28 cellular contexts compared by ENCODE assay signal in the genomic region with DNA sequence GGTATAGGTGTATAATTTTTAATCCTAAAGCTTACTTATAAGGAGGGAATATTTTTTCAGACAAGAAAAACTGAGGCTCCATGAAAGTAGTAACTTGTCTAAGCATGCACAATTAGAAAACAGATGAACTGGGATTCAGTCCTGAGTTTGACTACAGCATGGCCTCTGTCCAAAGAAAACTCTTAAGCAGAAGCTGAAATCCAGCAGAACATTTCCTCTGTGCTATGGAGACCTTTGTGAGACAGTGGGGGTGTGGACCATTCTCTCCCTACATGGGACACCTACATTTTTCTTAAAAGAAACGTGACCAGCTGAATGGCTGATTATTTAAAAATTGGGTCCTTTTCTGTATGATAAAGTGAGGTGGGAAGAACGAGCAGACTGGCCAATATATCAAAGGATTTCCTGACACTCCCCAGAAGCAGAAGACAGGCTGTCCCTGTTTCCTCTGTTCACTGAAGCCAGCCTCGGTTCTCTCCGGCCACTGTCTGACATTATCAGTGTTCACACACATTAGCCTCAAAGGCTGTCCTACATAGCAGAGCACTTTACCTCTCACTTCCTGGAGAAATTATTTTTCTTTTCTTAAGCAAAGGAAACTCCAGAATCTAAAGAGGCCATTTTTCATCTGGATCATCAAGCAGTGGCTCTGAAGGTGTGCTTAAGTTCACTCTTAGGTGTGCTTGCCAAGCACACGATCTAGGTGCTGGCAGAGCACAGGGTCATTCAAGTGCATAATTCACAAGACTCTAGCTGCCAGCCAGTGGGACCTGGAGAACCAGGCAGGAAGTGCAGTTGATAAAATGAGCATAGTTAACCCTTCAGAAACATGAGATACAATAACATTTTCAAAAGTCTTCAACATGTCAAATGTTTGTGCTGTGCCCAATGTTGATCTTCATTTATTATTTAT. TPM values are rescaled to one million over a fixed set of nuclear protein-coding genes. Genes with fewer than 3 reads are reported as not detected.
DNase-seq lines count a peak whose midpoint lies in the region; ATAC-seq, FAIRE-seq and TF ChIP-seq lines count a peak whose summit lies in the region.
"Had no signal": no experiment of that assay in that cellular context is flagged by ENCODE, and none has a peak within 500 bp of the region (broad histone marks: within the 10 kb centered on the region; RNA-seq: fewer than 3 reads in every experiment).

No MANE protein-coding gene starts in this region.

- no peak for TF ChIP-seq EP300 in HepG2 (IDR thresholded peaks at IDR 0.05; ENCODE audit: low read depth in 2 of 2, low read length in 2 of 2)
- TF ChIP-seq EP300 in HepG2 (CRISPR knock-in tag; IDR thresholded peaks at IDR 0.05; ENCODE audit: borderline replicate concordance) = no peak

- TF ChIP-seq RAD21 in HepG2 (CRISPR knock-in tag; IDR thresholded peaks at IDR 0.05) = no peak

- TF ChIP-seq CTCF in right lobe of liver (IDR thresholded peaks at IDR 0.05) (no peak), HepG2 (CRISPR knock-in tag; IDR thresholded peaks at IDR 0.05) (no peak), left lung (IDR thresholded peaks at IDR 0.05) (no peak), upper lobe of right lung (IDR thresholded peaks at IDR 0.05) (no peak)

- H3K4me2 ChIP-seq in HepG2 (ENCODE audit: low read depth, low read length) (no peak overlapping the region), GM23248 (ENCODE audit: unreplicated experiment) (no peak overlapping the region)
- H3K4me2 ChIP-seq: hepatocyte had no signal

- CTCF ChIA-PET in HepG2 (lab: Yijun Ruan, JAX; ENCODE audit: low intra/inter-chr PET ratio, low total read pairs) = no interaction called here

- BruUV-seq in HepG2 (replicated peaks; lab: Mats Ljungman, UMichigan) = no TSS peak

- H3K4me3 ChIP-seq in right lobe of liver = no peak overlapping the region
- no peak overlapping the region for H3K4me3 ChIP-seq in HepG2 (replicated peaks in 1 of 3; ENCODE audit: insufficient read depth in 1 of 3, low read depth in 2 of 3, low read length in 3 of 3)
- H3K4me3 ChIP-seq in left lung = no peak overlapping the region
- no peak overlapping the region for H3K4me3 ChIP-seq in upper lobe of right lung
- no peak overlapping the region for H3K4me3 ChIP-seq in GM23248
- H3K4me3 ChIP-seq: adrenal gland, hepatocyte, upper lobe of left lung had no signal

- H2AFZ ChIP-seq in HepG2 (ENCODE audit: low read length) (no peak overlapping the region), GM23248 (no peak overlapping the region)
- H2AFZ ChIP-seq: hepatocyte had no signal

- no peak overlapping the region for H3K27ac ChIP-seq in right lobe of liver
- no peak overlapping the region for H3K27ac ChIP-seq in HepG2 (ENCODE audit: extremely low read length, insufficient read depth, low read length)
- peak overlapping the region in 1 of 2 donors; percentile 1 for H3K27ac ChIP-seq in left lung
- no peak overlapping the region for H3K27ac ChIP-seq in upper lobe of right lung
- H3K27ac ChIP-seq in GM23248 = no peak overlapping the region
- H3K27ac ChIP-seq: foreskin keratinocyte, hepatocyte, RWPE1, WERI-Rb-1 had no signal

- no peaks in the 10 kb centered on the region for H4K20me1 ChIP-seq in HepG2 (ENCODE audit: insufficient read depth, low read length)
- no peaks in the 10 kb centered on the region for H4K20me1 ChIP-seq in GM23248 (ENCODE audit: insufficient read depth)

- 19% methylated on average over 5 of the region's 5 CpGs for WGBS in right lobe of liver (ENCODE audit: insufficient coverage, low coverage, low lambda C conversion rate, missing lambda C conversion rate)
- WGBS in HepG2 (ENCODE audit: low lambda C conversion rate) = 9% methylated on average over 5 of the region's 5 CpGs
- WGBS in GM23248 (ENCODE audit: low coverage in 1 of 2, low lambda C conversion rate in 2 of 2, missing lambda C conversion rate in 2 of 2), 2 experiments = 27 to 31% methylated on average over 5 of the region's 5 CpGs

- no peaks in the 10 kb centered on the region for H3K9me3 ChIP-seq in right lobe of liver
- no peaks in the 10 kb centered on the region for H3K9me3 ChIP-seq in HepG2 (ENCODE audit: low read length)
- H3K9me3 ChIP-seq in left lung = no peaks in the 10 kb centered on the region
- no peaks in the 10 kb centered on the region for H3K9me3 ChIP-seq in upper lobe of right lung
- no peaks in the 10 kb centered on the region for H3K9me3 ChIP-seq in GM23248 (ENCODE audit: low read depth)
- H3K9me3 ChIP-seq: adrenal gland, BE2C, upper lobe of left lung had no signal

- no peaks in the 10 kb centered on the region for H3K27me3 ChIP-seq in right lobe of liver
- H3K27me3 ChIP-seq in HepG2 (ENCODE audit: control insufficient read depth in 1 of 2, insufficient read depth in 2 of 2, low read length in 2 of 2) = no peaks in the 10 kb centered on the region
- H3K27me3 ChIP-seq in left lung = no peaks in the 10 kb centered on the region
- H3K27me3 ChIP-seq in upper lobe of right lung = no peaks in the 10 kb centered on the region
- H3K27me3 ChIP-seq in GM23248 (replicated peaks; ENCODE audit: insufficient read depth) = no peaks in the 10 kb centered on the region
- H3K27me3 ChIP-seq: adrenal gland, BE2C, foreskin keratinocyte, hepatocyte, upper lobe of left lung had no signal

- H3K9me2 ChIP-seq in GM23248 (ENCODE audit: insufficient read depth) = no peaks in the 10 kb centered on the region

- intact Hi-C loops in right lobe of liver (cut with DNase I) = no loop called here
- intact Hi-C loops in HepG2 (cut with micrococcal nuclease; ENCODE audit: unreplicated experiment) = no loop called here
- intact Hi-C loops in left lung (cut with DNase I) = no loop called here
- intact Hi-C loops in upper lobe of right lung (cut with DNase I) = no loop called here

- TF ChIP-seq POLR2A in right lobe of liver (IDR thresholded peaks at IDR 0.05) (no peak), HepG2 (IDR thresholded peaks at IDR 0.05; ENCODE audit: insufficient read depth in 1 of 2, low read depth in 2 of 2, low read length in 2 of 2) (no peak)

- H3F3A ChIP-seq in GM23248 (ENCODE audit: insufficient read depth) = no peaks in the 10 kb centered on the region

- peak; percentile 44 to 81 (median 51) for ATAC-seq in right lobe of liver
- ATAC-seq in HepG2 = no peak
- peak; percentile 85 for ATAC-seq in left lung
- peak; percentile 64 for ATAC-seq in upper lobe of right lung
- ATAC-seq in GM18909 (IDR thresholded peaks at IDR 0.05; ENCODE audit: poor library complexity, unreplicated experiment) = no peak
- ATAC-seq: foreskin keratinocyte, natural killer cell had no signal

- no peak for FAIRE-seq in HepG2 (lab: Jason Lieb, UNC)
- FAIRE-seq in HTR-8/SVneo (lab: Jason Lieb, UNC) = no peak

- H3K79me2 ChIP-seq in HepG2 (ENCODE audit: insufficient read depth, low read length) (no peaks in the 10 kb centered on the region), GM23248 (ENCODE audit: insufficient read depth) (no peaks in the 10 kb centered on the region)
- H3K79me2 ChIP-seq: hepatocyte had no signal

- DNase-seq in right lobe of liver (no peak), HepG2 (ENCODE audit: low spot score) (no peak), dermis microvascular lymphatic vessel endothelial cell (ENCODE audit: low read depth in 2 of 2) (peak; percentile 1 to 5), left lung (no peak), upper lobe of right lung (no peak), HTR-8/SVneo (ENCODE audit: insufficient read length, low spot score) (no peak), GM23248 (no peak)
- DNase-seq: activated CD4-positive, alpha-beta T cell treated with anti-CD3 and anti-CD28 coated beads for 48 hours; activated naive CD4-positive, alpha-beta T cell treated with Interleukin-2 at 50 U/mL for 16 hours; activated T-cell treated with anti-CD3 and anti-CD28 coated beads, Interleukin-2, amount 50 U/mL, for 48 hours; BE2C; CD8-positive, alpha-beta memory T cell; cortex of kidney; foreskin keratinocyte; GF-D8; H7; natural killer cell; NCI-H1417; NCI-H345; NCI-H774; stimulated activated CD4-positive, alpha-beta T cell treated with anti-CD3 and anti-CD28 coated beads, Interleukin-2, amount 100 ng/mL, for 48 hours; T-helper 2 cell; WERI-Rb-1 had no signal

- in situ Hi-C loops in HepG2 (cut with HindIII; ENCODE audit: extremely low pct_ligation_motif_present, low pct_unique_long_range_greater_than_20kb) = no loop called here
- in situ Hi-C loops in GM23248 (cut with MboI) = no loop called here

- no peaks in the 10 kb centered on the region for H3K4me1 ChIP-seq in right lobe of liver
- no peaks in the 10 kb centered on the region for H3K4me1 ChIP-seq in HepG2 (ENCODE audit: insufficient read depth, low read length)
- no peaks in the 10 kb centered on the region for H3K4me1 ChIP-seq in left lung
- no peaks in the 10 kb centered on the region for H3K4me1 ChIP-seq in upper lobe of right lung
- H3K4me1 ChIP-seq in GM23248 (ENCODE audit: insufficient read depth) = no peaks in the 10 kb centered on the region
- H3K4me1 ChIP-seq: adrenal gland, BE2C, upper lobe of left lung had no signal

- H3K9ac ChIP-seq in HepG2 (ENCODE audit: insufficient read depth, low read depth, low read length) (no peak overlapping the region), GM23248 (no peak overlapping the region)

- H3K36me3 ChIP-seq in right lobe of liver (no peaks in the 10 kb centered on the region), HepG2 (replicated peaks in 1 of 2; ENCODE audit: control insufficient read depth in 1 of 2, insufficient read depth in 2 of 2, low read length in 2 of 2) (no peaks in the 10 kb centered on the region), left lung (no peaks in the 10 kb centered on the region), upper lobe of right lung (no peaks in the 10 kb centered on the region), GM23248 (ENCODE audit: low read depth) (no peaks in the 10 kb centered on the region)
- H3K36me3 ChIP-seq: adrenal gland, BE2C, upper lobe of left lung, WERI-Rb-1 had no signal

- POLR2A ChIA-PET in HepG2 (lab: Yijun Ruan, JAX) = no interaction called here

RNA-seq across cellular contexts. Expression of a gene that starts 40.4 kb away (rescaled TPM):
- total RNA-seq in right lobe of liver (10 to 100 TPM; 10.4 to 25.5 (median 14.9) TPM), HepG2 (2016; rRNA removed; fragmentation: Illumina TruSeq; extraction: Trizol) (9.8 and 10.9 TPM in 2 replicates), dermis microvascular lymphatic vessel endothelial cell (9.1 and 11.1 TPM in 2 replicates), left lung (10 to 100 TPM; 28.3 to 33.6 TPM), upper lobe of right lung (23.5 TPM)
- 1.8 and 2.3 TPM in 2 replicates for total RNA-seq in HepG2 (2016; cell fraction: cytosol; rRNA removed; fragmentation: Illumina TruSeq; extraction: Trizol; ENCODE audit: low read depth)
- total RNA-seq in HepG2 (2016; cell fraction: insoluble cytoplasmic fraction; rRNA removed; fragmentation: Illumina TruSeq; extraction: Trizol) = 9.5 and 10.5 TPM in 2 replicates
- total RNA-seq in HepG2 (2016; cell fraction: membrane; rRNA removed; fragmentation: Illumina TruSeq; extraction: Trizol) = 4.8 and 5.4 TPM in 2 replicates
- total RNA-seq in HepG2 (2016; cell fraction: nucleus; rRNA removed; fragmentation: Illumina TruSeq; extraction: Trizol) = 34.3 and 43.9 TPM in 2 replicates
- polyA plus RNA-seq in HepG2 (2011; rRNA removed) (4.6 and 5.3 TPM in 2 replicates), GM23248 (2016; fragmentation: Nextera tagmentation; extraction: Ambion mirVana) (6.9 and 8.1 TPM in 2 replicates)
- 1.2 and 1.7 TPM in 2 replicates for polyA plus RNA-seq in HepG2 (2011; cell fraction: cytosol; rRNA removed)
- 17.6 and 20.1 TPM in 2 replicates for polyA plus RNA-seq in HepG2 (2011; cell fraction: nucleus; rRNA removed)
- polyA plus RNA-seq in HepG2 (2012) = 7.9 and 11.0 TPM in 2 replicates
- polyA plus RNA-seq in HepG2 (2016; cell fraction: cytosol; fragmentation: Illumina TruSeq; extraction: Trizol; ENCODE audit: low read depth) = 0.28 and 0.31 TPM in 2 replicates
- polyA plus RNA-seq in HepG2 (2016; cell fraction: insoluble cytoplasmic fraction; fragmentation: Illumina TruSeq; extraction: Trizol; ENCODE audit: low read depth) = 6.1 and 8.9 TPM in 2 replicates
- polyA plus RNA-seq in HepG2 (2016; cell fraction: membrane; fragmentation: Illumina TruSeq; extraction: Trizol; ENCODE audit: low read depth) = 0.71 and 0.95 TPM in 2 replicates
- 22.8 and 22.9 TPM in 2 replicates for polyA plus RNA-seq in HepG2 (2016; cell fraction: nucleus; fragmentation: Illumina TruSeq; extraction: Trizol; ENCODE audit: insufficient read depth, low read depth)
- 1.9 and 8.7 TPM in 2 replicates for polyA minus RNA-seq in HepG2 (2011; rRNA and poly(A)+ RNA removed; ENCODE audit: low replicate concordance)
- 5.4 and 5.5 TPM in 2 replicates for polyA minus RNA-seq in HepG2 (2011; cell fraction: cytosol; rRNA and poly(A)+ RNA removed)
- polyA minus RNA-seq in HepG2 (2011; cell fraction: nucleus; rRNA and poly(A)+ RNA removed) = 37.7 and 40.9 TPM in 2 replicates
- 4.7 and 5.4 TPM in 2 replicates for total RNA-seq in GM23248 (2014; rRNA removed; shearing (Covaris generic))
- total RNA-seq: natural killer cell had no signal
- polyA plus RNA-seq: CD8-positive, alpha-beta memory T cell had no signal

Comparison
In these comparisons a context has a peak if more than half of its experiments do, and no peak if none do; other contexts are left out.
1. ATAC-seq: peak in right lobe of liver (4 of 4), left lung (single experiment) and upper lobe of right lung (single experiment); none in HepG2 (single experiment) and GM18909 (single experiment).
2. DNase-seq: peak in dermis microvascular lymphatic vessel endothelial cell (2 of 2); none in right lobe of liver (0 of 3), HepG2 (single experiment), left lung (0 of 2), upper lobe of right lung (single experiment), HTR-8/SVneo (single experiment) and GM23248 (single experiment).